In the genomic region with DNA sequence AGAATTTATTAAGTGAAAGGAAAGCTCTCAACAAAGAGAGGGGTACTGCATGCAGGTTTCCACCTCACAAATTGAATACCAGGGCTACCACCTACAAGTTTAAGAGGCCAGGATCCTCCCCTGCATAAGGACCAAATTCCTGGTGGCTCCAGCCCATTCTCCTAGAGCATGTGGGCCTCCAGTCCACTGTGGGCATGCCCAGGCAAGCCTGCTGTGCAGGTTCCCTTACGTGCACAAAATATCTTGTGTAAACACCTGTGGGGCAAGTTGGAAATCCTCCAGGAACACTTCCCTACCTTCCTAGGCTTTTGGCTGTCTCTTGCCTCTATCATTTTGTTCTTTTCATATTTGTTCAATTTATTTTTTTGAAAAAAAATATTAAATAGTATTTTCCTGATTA, we compare ENCODE assay signal across 1 cellular context.
TF ChIP-seq lines count a peak whose summit lies in the region.

No MANE protein-coding gene starts in this region.

TF ChIP-seq in WTC11, 78 proteins besides CTCF, POLR2A, EP300 and RAD21 (continued from another document):
- TF ChIP-seq, protein P1, sequence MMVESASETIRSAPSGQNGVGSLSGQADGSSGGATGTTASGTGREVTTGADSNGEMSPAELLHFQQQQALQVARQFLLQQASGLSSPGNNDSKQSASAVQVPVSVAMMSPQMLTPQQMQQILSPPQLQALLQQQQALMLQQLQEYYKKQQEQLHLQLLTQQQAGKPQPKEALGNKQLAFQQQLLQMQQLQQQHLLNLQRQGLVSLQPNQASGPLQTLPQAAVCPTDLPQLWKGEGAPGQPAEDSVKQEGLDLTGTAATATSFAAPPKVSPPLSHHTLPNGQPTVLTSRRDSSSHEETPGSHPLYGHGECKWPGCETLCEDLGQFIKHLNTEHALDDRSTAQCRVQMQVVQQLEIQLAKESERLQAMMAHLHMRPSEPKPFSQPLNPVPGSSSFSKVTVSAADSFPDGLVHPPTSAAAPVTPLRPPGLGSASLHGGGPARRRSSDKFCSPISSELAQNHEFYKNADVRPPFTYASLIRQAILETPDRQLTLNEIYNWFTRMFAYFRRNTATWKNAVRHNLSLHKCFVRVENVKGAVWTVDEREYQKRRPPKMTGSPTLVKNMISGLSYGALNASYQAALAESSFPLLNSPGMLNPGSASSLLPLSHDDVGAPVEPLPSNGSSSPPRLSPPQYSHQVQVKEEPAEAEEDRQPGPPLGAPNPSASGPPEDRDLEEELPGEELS (CRISPR knock-in tag; IDR thresholded peaks at IDR 0.05), result no peak
- TF ChIP-seq, protein P2, sequence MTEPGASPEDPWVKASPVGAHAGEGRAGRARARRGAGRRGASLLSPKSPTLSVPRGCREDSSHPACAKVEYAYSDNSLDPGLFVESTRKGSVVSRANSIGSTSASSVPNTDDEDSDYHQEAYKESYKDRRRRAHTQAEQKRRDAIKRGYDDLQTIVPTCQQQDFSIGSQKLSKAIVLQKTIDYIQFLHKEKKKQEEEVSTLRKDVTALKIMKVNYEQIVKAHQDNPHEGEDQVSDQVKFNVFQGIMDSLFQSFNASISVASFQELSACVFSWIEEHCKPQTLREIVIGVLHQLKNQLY (CRISPR knock-in tag; IDR thresholded peaks at IDR 0.05), result no peak
- TF ChIP-seq ZNF317 (CRISPR knock-in tag; IDR thresholded peaks at IDR 0.05; ENCODE audit: borderline replicate concordance, low read depth), result no peak
- TF ChIP-seq TEAD1 (CRISPR knock-in tag; IDR thresholded peaks at IDR 0.05), result no peak
TF ChIP-seq in WTC11: peak in this region for 0.
